In genomic region chr19:7112675-7113074, GRCh38 we compare ENCODE assay signal across 4 cellular contexts.
TF ChIP-seq lines count a peak whose summit lies in the region.

No MANE protein-coding gene starts in this region.

TF ChIP-seq in A549, 52 proteins besides CTCF, POLR2A, EP300 and RAD21:
- TF ChIP-seq HOXB5 (CRISPR knock-in tag; IDR thresholded peaks at IDR 0.05) (no peak), POLR2AphosphoS2 (conservative IDR thresholded peaks at IDR 0.05; ENCODE audit: low read length) (no peak), HMGXB4 (CRISPR knock-in tag; IDR thresholded peaks at IDR 0.05; ENCODE audit: borderline replicate concordance) (no peak), MAFK (IDR thresholded peaks at IDR 0.05; ENCODE audit: partially characterized antibody) (peak; percentile 67)

TF ChIP-seq in GM12891, 5 proteins besides CTCF, POLR2A, EP300 and RAD21:
- no peak for TF ChIP-seq TAF1 (IDR thresholded peaks at IDR 0.05; ENCODE audit: low read depth, low read length)
- no peak for TF ChIP-seq POLR2AphosphoS5 (IDR thresholded peaks at IDR 0.05; ENCODE audit: low read depth, low read length)
- no peak for TF ChIP-seq SPI1 (IDR thresholded peaks at IDR 0.05; ENCODE audit: low read depth, low read length)
- TF ChIP-seq POU2F2 (IDR thresholded peaks at IDR 0.05; ENCODE audit: low read depth, low read length), result no peak
- no peak for TF ChIP-seq PAX5 (IDR thresholded peaks at IDR 0.05; ENCODE audit: insufficient read depth, low read length, severe bottlenecking)

TF ChIP-seq in IMR-90, 13 proteins besides CTCF, POLR2A, EP300 and RAD21:
- TF ChIP-seq MAFK (IDR thresholded peaks at IDR 0.05; ENCODE audit: low read depth, low read length) (peak; percentile 65), USF2 (IDR thresholded peaks at IDR 0.05; ENCODE audit: low read depth, low read length) (no peak)

TF ChIP-seq in H1, 55 proteins besides CTCF, POLR2A, EP300 and RAD21:
- TF ChIP-seq CREB1 (IDR thresholded peaks at IDR 0.05) (no peak), KDM1A (IDR thresholded peaks at IDR 0.05; ENCODE audit: borderline replicate concordance, low read length) (no peak), MAFK (IDR thresholded peaks at IDR 0.05; ENCODE audit: low read depth, low read length) (0 out of 2 replicates have a peak, but pooled peaks have one; percentile 7), SAP30 (IDR thresholded peaks at IDR 0.05; ENCODE audit: insufficient read depth, insufficient replicate concordance, low read length) (no peak)
TF ChIP-seq in H1: peak in this region for 1.
